Comparison of ENCODE assay signal across 8 cellular contexts in genomic region chr7:974820-975681, GRCh38. TPM values are rescaled to one million over a fixed set of nuclear protein-coding genes. Genes with fewer than 3 reads are reported as not detected.
DNase-seq lines count a peak whose midpoint lies in the region; ATAC-seq and TF ChIP-seq lines count a peak whose summit lies in the region.

A gene with protein sequence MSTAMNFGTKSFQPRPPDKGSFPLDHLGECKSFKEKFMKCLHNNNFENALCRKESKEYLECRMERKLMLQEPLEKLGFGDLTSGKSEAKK (minus strand): TSS chr7:975549. CDS start chr7:975509, 40 bp downstream.

- intact Hi-C loops in CD14-positive monocyte (cut with micrococcal nuclease): loop anchor here (2.0 to 10.0 kb wide), 5 partner anchors 73 to 187 kb away; partner anchors contain the start of genes GET4 (in 1 of the 2) and ZFAND2A (in 1 of the 2)

- ATAC-seq in GM19395 (IDR thresholded peaks at IDR 0.05; ENCODE audit: unreplicated experiment) (peak; percentile 83), HG03558 (IDR thresholded peaks at IDR 0.05; ENCODE audit: extremely low read depth, unreplicated experiment) (peak; percentile 42)

- peaks cover 0 to 1% (median 0%) of the 10 kb centered on the region in 7 donors for H3K9me3 Mint-ChIP-seq in CD14-positive monocyte

- peak within 1 kb of the TSS; percentile 91 to 95 for H3K4me3 Mint-ChIP-seq in CD14-positive monocyte

- H3K4me1 Mint-ChIP-seq in CD14-positive monocyte: peaks cover 29% of the 10 kb centered on the region

- peaks cover 0 to 3% (median 1%) of the 10 kb centered on the region in 3 donors for H3K27me3 Mint-ChIP-seq in CD14-positive monocyte (ENCODE audit: low read depth in 3 of 3)

- no peak for TF ChIP-seq CTCF in CD14-positive monocyte (IDR thresholded peaks at IDR 0.05)

- H3K27ac Mint-ChIP-seq in CD14-positive monocyte: peak within 1 kb of the TSS; percentile 96 to 97 (median 97)

- H3K36me3 Mint-ChIP-seq in CD14-positive monocyte: peaks cover 26 to 31% of the 10 kb centered on the region in 2 donors

- peak; percentile 93 for DNase-seq in CD14-positive monocyte (ENCODE audit: low spot score)
- DNase-seq in NK-92 treated with Interleukin-12 subunit alpha and Interleukin-12 subunit beta, amount 100 ng/mL, for 24 hours (lab: John Stamatoyannopoulos, UW): peak; percentile 76
- peak; percentile 77 to 86 for DNase-seq in activated CD8-positive, alpha-beta memory T cell treated with anti-CD3 and anti-CD28 coated beads for 1 hour (ENCODE audit: extremely low read depth in 1 of 2, low read depth in 1 of 2)
- peak; percentile 82 for DNase-seq in effector CD4-positive, alpha-beta T cell
- DNase-seq in medulla oblongata (ENCODE audit: extremely low spot score): peak; percentile 74
- peak; percentile 82 to 90 (median 87) for DNase-seq in stimulated activated CD4-positive, alpha-beta T cell treated with anti-CD3 and anti-CD28 coated beads, TNF-alpha, amount 100 ng/mL, for 4 hours (ENCODE audit: low read depth in 3 of 3)

RNA-seq across cellular contexts. Expression of the gene that starts here (rescaled TPM):
- 1 to 10 TPM; 7.4 to 7.6 TPM for polyA plus RNA-seq in CD14-positive monocyte

Comparison
In these comparisons a context has a peak if more than half of its experiments do, and no peak if none do; other contexts are left out.
1. Peak in every context shown above with its lines: DNase-seq and ATAC-seq.